ENCODE assay signal across 8 cellular contexts in genomic region chr4:25376754-25377571, GRCh38. TPM values are rescaled to one million over a fixed set of nuclear protein-coding genes. Genes with fewer than 3 reads are reported as not detected.
DNase-seq lines count a peak whose midpoint lies in the region; ATAC-seq lines count a peak whose summit lies in the region.

A gene with protein sequence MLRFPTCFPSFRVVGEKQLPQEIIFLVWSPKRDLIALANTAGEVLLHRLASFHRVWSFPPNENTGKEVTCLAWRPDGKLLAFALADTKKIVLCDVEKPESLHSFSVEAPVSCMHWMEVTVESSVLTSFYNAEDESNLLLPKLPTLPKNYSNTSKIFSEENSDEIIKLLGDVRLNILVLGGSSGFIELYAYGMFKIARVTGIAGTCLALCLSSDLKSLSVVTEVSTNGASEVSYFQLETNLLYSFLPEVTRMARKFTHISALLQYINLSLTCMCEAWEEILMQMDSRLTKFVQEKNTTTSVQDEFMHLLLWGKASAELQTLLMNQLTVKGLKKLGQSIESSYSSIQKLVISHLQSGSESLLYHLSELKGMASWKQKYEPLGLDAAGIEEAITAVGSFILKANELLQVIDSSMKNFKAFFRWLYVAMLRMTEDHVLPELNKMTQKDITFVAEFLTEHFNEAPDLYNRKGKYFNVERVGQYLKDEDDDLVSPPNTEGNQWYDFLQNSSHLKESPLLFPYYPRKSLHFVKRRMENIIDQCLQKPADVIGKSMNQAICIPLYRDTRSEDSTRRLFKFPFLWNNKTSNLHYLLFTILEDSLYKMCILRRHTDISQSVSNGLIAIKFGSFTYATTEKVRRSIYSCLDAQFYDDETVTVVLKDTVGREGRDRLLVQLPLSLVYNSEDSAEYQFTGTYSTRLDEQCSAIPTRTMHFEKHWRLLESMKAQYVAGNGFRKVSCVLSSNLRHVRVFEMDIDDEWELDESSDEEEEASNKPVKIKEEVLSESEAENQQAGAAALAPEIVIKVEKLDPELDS (plus strand): TSS chr4:25377263. CDS start chr4:25377428, 165 bp downstream.

- no peaks in the 10 kb centered on the region for H3K9me3 ChIP-seq in endocrine pancreas (ENCODE audit: control insufficient read depth, low read length)

- no peaks in the 10 kb centered on the region for H3K36me3 ChIP-seq in endocrine pancreas (ENCODE audit: control insufficient read depth, insufficient read depth, low read length)
- peaks cover 4% of the 10 kb centered on the region for H3K36me3 ChIP-seq in mesendoderm (ENCODE audit: control insufficient read depth, insufficient read depth, low read length)

- no peak within 1 kb of the TSS for H2AK5ac ChIP-seq in mesendoderm (ENCODE audit: low read length)

- no CpG with 5 or more reads among the region's 74 CpGs for WGBS in mesendoderm (ENCODE audit: extremely low coverage, insufficient coverage, low lambda C conversion rate)

- H2BK5ac ChIP-seq in mesendoderm (ENCODE audit: low read length), result peak within 1 kb of the TSS; percentile 67

- H3K79me1 ChIP-seq in mesendoderm (ENCODE audit: low read length), result peaks cover 19% of the 10 kb centered on the region

- H3K27me3 ChIP-seq in endocrine pancreas (ENCODE audit: control insufficient read depth, insufficient read depth, low read length) (no peaks in the 10 kb centered on the region), mesendoderm (ENCODE audit: insufficient read depth, low read length, poor library complexity) (peaks cover 2% of the 10 kb centered on the region)

- H3K79me2 ChIP-seq in mesendoderm (ENCODE audit: control insufficient read depth, insufficient read depth, low read length), result peaks cover 18% of the 10 kb centered on the region

- peak within 1 kb of the TSS; percentile 69 for H3K27ac ChIP-seq in mesendoderm (ENCODE audit: low read depth, low read length)

- no peak within 1 kb of the TSS for H2BK120ac ChIP-seq in mesendoderm (ENCODE audit: low read depth, low read length)

- H3K4ac ChIP-seq in mesendoderm (ENCODE audit: low read depth, low read length), result peak within 1 kb of the TSS; percentile 8

- H3K4me1 ChIP-seq in endocrine pancreas (ENCODE audit: control insufficient read depth, insufficient read depth, low read length) (peaks cover 4% of the 10 kb centered on the region), mesendoderm (ENCODE audit: control insufficient read depth, low read depth, low read length) (peaks cover 2% of the 10 kb centered on the region)

- H3K9ac ChIP-seq in endocrine pancreas (ENCODE audit: control insufficient read depth, insufficient read depth, low read length) (peak within 1 kb of the TSS; percentile 85), mesendoderm (ENCODE audit: low read length) (peak within 1 kb of the TSS; percentile 93)

- peak; percentile 93 for ATAC-seq in GM21367 (IDR thresholded peaks at IDR 0.05; ENCODE audit: unreplicated experiment)

- H3K18ac ChIP-seq in mesendoderm (ENCODE audit: low read length), result peak within 1 kb of the TSS; percentile 90

- peak; percentile 84 for DNase-seq in COLO829 (ENCODE audit: low spot score)
- DNase-seq in HT1080 (ENCODE audit: low read depth), result peak; percentile 85
- DNase-seq in NOMO-1 treated with dmso at 0.1 percent for 144 hours (lab: John Stamatoyannopoulos, UW; ENCODE audit: unreplicated experiment), result peak; percentile 97
- peak; percentile 92 to 96 (median 96) for DNase-seq in activated CD8-positive, alpha-beta memory T cell treated with anti-CD3 and anti-CD28 coated beads for 48 hours (ENCODE audit: low read depth in 2 of 3, low spot score in 2 of 3)
- DNase-seq in mesendoderm, result peak; percentile 96
- DNase-seq in stimulated activated CD8-positive, alpha-beta memory T cell treated with anti-CD3 and anti-CD28 coated beads, Interleukin-12 subunit alpha, Interleukin-12 subunit beta, amount 100 ng/mL, for 4 hours (ENCODE audit: low read depth), result peak; percentile 98

- H3K56ac ChIP-seq in mesendoderm (ENCODE audit: low read length), result peak within 1 kb of the TSS; percentile 95

- H3K23ac ChIP-seq in mesendoderm (ENCODE audit: low read length), result peak within 1 kb of the TSS; percentile 97

- peak within 1 kb of the TSS; percentile 95 for H3K4me3 ChIP-seq in endocrine pancreas (ENCODE audit: control insufficient read depth, insufficient read depth, low read length)
- H3K4me3 ChIP-seq in mesendoderm (ENCODE audit: low read length), result peak within 1 kb of the TSS; percentile 92

- H4K5ac ChIP-seq in mesendoderm (ENCODE audit: low read length), result peak within 1 kb of the TSS; percentile 2

- H3K4me2 ChIP-seq in mesendoderm (ENCODE audit: low read length), result peak within 1 kb of the TSS; percentile 95

- peak within 1 kb of the TSS; percentile 82 for H4K8ac ChIP-seq in mesendoderm (ENCODE audit: low read depth, low read length)

- no peak within 1 kb of the TSS for H2BK15ac ChIP-seq in mesendoderm (replicated peaks; ENCODE audit: low read depth)

RNA-seq across cellular contexts. Expression of the gene that starts here (rescaled TPM):
- 19.5 and 27.5 TPM in 2 replicates for total RNA-seq in HT1080 (2014; rRNA removed; shearing (Covaris generic))
- 13.3 and 14.5 TPM in 2 replicates for polyA plus RNA-seq in HT1080 (2015; cell fraction: cytosol; rRNA removed)
- 49.5 and 55.2 TPM in 2 replicates for polyA plus RNA-seq in HT1080 (2015; cell fraction: nucleus; rRNA removed)
- polyA plus RNA-seq in mesendoderm (2013, experiment 1 of 2), result 26.0 TPM
- polyA plus RNA-seq in mesendoderm (2013, experiment 2 of 2), result 24.2 TPM

Comparison
In these comparisons a context has a peak if more than half of its experiments do, and no peak if none do; other contexts are left out.
1. Peak in every context shown above with its lines: DNase-seq, ATAC-seq, H3K4me3 ChIP-seq and H3K27ac ChIP-seq.